Comparison of ENCODE assay signal across 16 cellular contexts in genomic region chr1:87834941-87835340, GRCh38.
"Had no signal": no experiment of that assay in that cellular context is flagged by ENCODE, and none has a peak within 500 bp of the region (broad histone marks: within the 10 kb centered on the region; RNA-seq: fewer than 3 reads in every experiment).

No MANE protein-coding gene starts in this region.

- H3K9me3 ChIP-seq: psoas muscle, right lobe of liver, upper lobe of left lung had no signal

- ATAC-seq: psoas muscle; right lobe of liver; stimulated activated naive CD8-positive, alpha-beta T cell treated with anti-CD3 and anti-CD28 coated beads, Interleukin-15, Interleukin-2, amounts not matched to agents 100 U/mL and 50 U/mL, for 24 hours; T-helper 17 cell; WTC11 had no signal

- DNase-seq: activated CD4-positive, alpha-beta memory T cell treated with anti-CD3 and anti-CD28 coated beads, Interleukin-2, amount 10 ng/mL, durations not matched to agents 7 days and 5 days; activated CD4-positive, alpha-beta T cell treated with anti-CD3 and anti-CD28 coated beads for 4 hours; activated naive CD4-positive, alpha-beta T cell treated with anti-CD3 and anti-CD28 coated beads, Interleukin-2, amount 50 U/mL, for 16 hours; activated T-cell treated with anti-CD3 and anti-CD28 coated beads, Interleukin-2, amount 50 U/mL, for 24 hours; dorsolateral prefrontal cortex; endodermal cell; hypothalamus; midbrain; psoas muscle; right lobe of liver; stimulated activated naive CD8-positive, alpha-beta T cell treated with anti-CD3 and anti-CD28 coated beads, Interleukin-15, Interleukin-2, amounts not matched to agents 100 U/mL and 50 U/mL, for 24 hours; T-helper 17 cell; upper lobe of left lung had no signal

- H3K4me3 ChIP-seq: cardiac muscle cell, dorsolateral prefrontal cortex, psoas muscle, right lobe of liver, smooth muscle cell, upper lobe of left lung had no signal

- H3K27me3 ChIP-seq: cardiac muscle cell, dorsolateral prefrontal cortex, right lobe of liver, upper lobe of left lung had no signal

- H3K4me1 ChIP-seq: psoas muscle, right lobe of liver, upper lobe of left lung had no signal

- H3K36me3 ChIP-seq: cardiac muscle cell, right lobe of liver, upper lobe of left lung had no signal

- H3K27ac ChIP-seq: cardiac muscle cell, dorsolateral prefrontal cortex, psoas muscle, right lobe of liver, upper lobe of left lung had no signal

- H3K4me2 ChIP-seq: smooth muscle cell had no signal
